8 cellular contexts compared by ENCODE assay signal in genomic region chr16:2778692-2778958, GRCh38. TPM values are rescaled to one million over a fixed set of nuclear protein-coding genes. Genes with fewer than 3 reads are reported as not detected.
DNase-seq lines count a peak whose midpoint lies in the region; ATAC-seq and TF ChIP-seq lines count a peak whose summit lies in the region.
"Had no signal": no experiment of that assay in that cellular context is flagged by ENCODE, and none has a peak within 500 bp of the region (broad histone marks: within the 10 kb centered on the region; RNA-seq: fewer than 3 reads in every experiment).

No MANE protein-coding gene starts in this region.

- no peaks in the 10 kb centered on the region for H3K9me3 Mint-ChIP-seq in activated naive CD4-positive, alpha-beta T cell treated with anti-CD3 and anti-CD28 coated beads, Interleukin-2, amount 50 U/mL, for 72 hours
- H3K9me3 Mint-ChIP-seq in nephron progenitor cell, result no peaks in the 10 kb centered on the region

- DNase-seq in GM12864 (ENCODE audit: low read depth), result no peak
- no peak for DNase-seq in activated naive CD4-positive, alpha-beta T cell treated with anti-CD3 and anti-CD28 coated beads, Interleukin-2, amount 50 U/mL, for 72 hours (ENCODE audit: low spot score in 2 of 2)
- DNase-seq in nephron progenitor cell, result no peak
- DNase-seq in WERI-Rb-1, result no peak
- DNase-seq in NCI-H524 (lab: John Stamatoyannopoulos, UW), result no peak
- no peak for DNase-seq in SK-N-DZ (ENCODE audit: low spot score)
- DNase-seq: KG1 had no signal

- H3K36me3 Mint-ChIP-seq in activated naive CD4-positive, alpha-beta T cell treated with anti-CD3 and anti-CD28 coated beads, Interleukin-2, amount 50 U/mL, for 72 hours, result peaks cover 15 to 21% of the 10 kb centered on the region in 2 donors
- H3K36me3 Mint-ChIP-seq in nephron progenitor cell (ENCODE audit: low read depth), result no peaks in the 10 kb centered on the region

- H3K4me3 ChIP-seq in GM12864 (ENCODE audit: low read depth, low read length) (peak overlapping the region; percentile 94; the same call in 1 of the 2 replicates), WERI-Rb-1 (ENCODE audit: low read depth, low read length) (no peak overlapping the region)

- no peaks in the 10 kb centered on the region for H3K9me3 ChIP-seq in WERI-Rb-1 (ENCODE audit: severe bottlenecking)

- no peak overlapping the region; the same call in 1 of the 2 replicates for H3K27ac ChIP-seq in WERI-Rb-1

- ATAC-seq in activated naive CD4-positive, alpha-beta T cell treated with anti-CD3 and anti-CD28 coated beads, Interleukin-2, amount 50 U/mL, for 72 hours, result no peak

- H3K27me3 Mint-ChIP-seq in nephron progenitor cell (ENCODE audit: low read depth, poor library complexity), result peaks cover 4% of the 10 kb centered on the region

- peak overlapping the region; percentile 92 for H3K4me3 Mint-ChIP-seq in nephron progenitor cell

- TF ChIP-seq CTCF in GM12864 (IDR thresholded peaks at IDR 0.05; ENCODE audit: low read depth, low read length, missing control alignments), result no peak
- no peak for TF ChIP-seq CTCF in nephron progenitor cell (IDR thresholded peaks at IDR 0.05)
- no peak for TF ChIP-seq CTCF in WERI-Rb-1 (IDR thresholded peaks at IDR 0.05; ENCODE audit: low read depth, low read length)

- H3K27ac Mint-ChIP-seq in activated naive CD4-positive, alpha-beta T cell treated with anti-CD3 and anti-CD28 coated beads, Interleukin-2, amount 50 U/mL, for 72 hours, result peak overlapping the region; percentile 96 to 97
- peak overlapping the region; percentile 99 for H3K27ac Mint-ChIP-seq in nephron progenitor cell

- H3K27me3 ChIP-seq in WERI-Rb-1 (ENCODE audit: insufficient read depth, low read depth, severe bottlenecking), result no peaks in the 10 kb centered on the region

- H3K4me1 Mint-ChIP-seq in nephron progenitor cell, result peaks cover 37% of the 10 kb centered on the region

- H3K36me3 ChIP-seq in WERI-Rb-1, result peaks cover 27% of the 10 kb centered on the region

RNA-seq across cellular contexts. Expression of gene ELOB, which starts 1.5 kb away (rescaled TPM):
- 100 to 1,000 TPM; 218 to 224 TPM for total RNA-seq in activated naive CD4-positive, alpha-beta T cell treated with anti-CD3 and anti-CD28 coated beads, Interleukin-2, amount 50 U/mL, for 72 hours
- polyA plus RNA-seq in SK-N-DZ (2014; cell fraction: cytosol; rRNA removed), result 449 and 479 TPM in 2 replicates
- 255 and 331 TPM in 2 replicates for polyA plus RNA-seq in SK-N-DZ (2014; cell fraction: nucleus; rRNA removed)

RNA-seq across cellular contexts. Expression of gene PRSS33, which starts 8.7 kb away (rescaled TPM):
- total RNA-seq in activated naive CD4-positive, alpha-beta T cell treated with anti-CD3 and anti-CD28 coated beads, Interleukin-2, amount 50 U/mL, for 72 hours, result not detected
- 0.09 and 0.15 TPM in 2 replicates for polyA plus RNA-seq in SK-N-DZ (2014; cell fraction: cytosol; rRNA removed)
- polyA plus RNA-seq in SK-N-DZ (2014; cell fraction: nucleus; rRNA removed), result 0.21 TPM in 1 of 2 replicates, not detected in the other
- total RNA-seq: posterior vena cava had no signal

RNA-seq across cellular contexts. Expression of gene PRSS41, which starts 19.6 kb away (rescaled TPM):
- total RNA-seq in activated naive CD4-positive, alpha-beta T cell treated with anti-CD3 and anti-CD28 coated beads, Interleukin-2, amount 50 U/mL, for 72 hours, result not detected
- polyA plus RNA-seq in SK-N-DZ (2014; cell fraction: cytosol; rRNA removed), result not detected in 2 replicates
- not detected in 2 replicates for polyA plus RNA-seq in SK-N-DZ (2014; cell fraction: nucleus; rRNA removed)
- total RNA-seq: posterior vena cava had no signal

RNA-seq across cellular contexts. Expression of gene SRRM2, which starts 26.2 kb away (rescaled TPM):
- total RNA-seq in activated naive CD4-positive, alpha-beta T cell treated with anti-CD3 and anti-CD28 coated beads, Interleukin-2, amount 50 U/mL, for 72 hours, result 100 to 1,000 TPM; 624 to 790 TPM
- polyA plus RNA-seq in SK-N-DZ (2014; cell fraction: cytosol; rRNA removed), result 30.2 and 43.2 TPM in 2 replicates
- 483 and 895 TPM in 2 replicates for polyA plus RNA-seq in SK-N-DZ (2014; cell fraction: nucleus; rRNA removed)

RNA-seq across cellular contexts. Expression of gene PRSS21, which starts 38.4 kb away (rescaled TPM):
- total RNA-seq in activated naive CD4-positive, alpha-beta T cell treated with anti-CD3 and anti-CD28 coated beads, Interleukin-2, amount 50 U/mL, for 72 hours, result 1 to 10 TPM; 1.8 to 2.4 TPM
- polyA plus RNA-seq in SK-N-DZ (2014; cell fraction: cytosol; rRNA removed), result 0.59 and 3.0 TPM in 2 replicates
- polyA plus RNA-seq in SK-N-DZ (2014; cell fraction: nucleus; rRNA removed), result 12.7 and 14.8 TPM in 2 replicates
- total RNA-seq: posterior vena cava had no signal
